24 cellular contexts compared by ENCODE assay signal in genomic region chr16:80723091-80723490, GRCh38.
"Had no signal": no experiment of that assay in that cellular context is flagged by ENCODE, and none has a peak within 500 bp of the region (broad histone marks: within the 10 kb centered on the region; RNA-seq: fewer than 3 reads in every experiment).

No MANE protein-coding gene starts in this region.

- H2AFZ ChIP-seq: hepatocyte had no signal

- H3K9me3 ChIP-seq: ovary, suprapubic skin had no signal

- H3K4me3 ChIP-seq: hepatocyte, left ventricle myocardium inferior, lung, mucosa of descending colon, ovary, skin epidermis, suprapubic skin, thoracic aorta, tibial artery, upper lobe of right lung had no signal

- H3K36me3 ChIP-seq: left ventricle myocardium inferior, ovary, suprapubic skin, thoracic aorta, tibial artery, upper lobe of right lung had no signal

- H3K27ac ChIP-seq: hepatocyte, left ventricle myocardium inferior, ovary, skin epidermis, suprapubic skin, thoracic aorta, tibial artery, upper lobe of right lung had no signal

- ATAC-seq: mucosa of descending colon; naive thymus-derived CD4-positive, alpha-beta T cell; natural killer cell treated with Interleukin-12 subunit alpha and Interleukin-12 subunit beta and Interleukin-15 and Interleukin-18, amount 100 ng/mL, for 72 hours; right cardiac atrium; sciatic nerve; stimulated activated naive B cell treated with anti-CD40 and anti-IgM and Interleukin-4, amounts not matched to agents 10 μg/mL and 1 μg/mL and 100 μg/mL, for 72 hours; stimulated activated naive CD8-positive, alpha-beta T cell treated with anti-CD3 and anti-CD28 coated beads, Interleukin-15, Interleukin-2, amounts not matched to agents 100 U/mL and 50 U/mL, for 24 hours; upper lobe of right lung had no signal

- H3K79me2 ChIP-seq: hepatocyte had no signal

- H3K4me2 ChIP-seq: hepatocyte had no signal

- H3K27me3 ChIP-seq: hepatocyte, ovary, suprapubic skin, tibial artery, upper lobe of right lung had no signal

- H3K4me1 ChIP-seq: left ventricle myocardium inferior, suprapubic skin, upper lobe of right lung had no signal

- DNase-seq: islet precursor cell; left ventricle myocardium inferior; midbrain; mucosa of descending colon; naive thymus-derived CD4-positive, alpha-beta T cell; ovary; retina; right cardiac atrium; stimulated activated CD4-positive, alpha-beta T cell treated with anti-CD3 and anti-CD28 coated beads, Interleukin-12 subunit alpha, Interleukin-12 subunit beta, amount 100 ng/mL, for 4 hours; stimulated activated CD4-positive, alpha-beta T cell treated with anti-CD3 and anti-CD28 coated beads, Interleukin-15, amount 100 ng/mL, for 24 hours; stimulated activated CD4-positive, alpha-beta T cell treated with anti-CD3 and anti-CD28 coated beads, Interleukin-2, amount 100 ng/mL, for 24 hours; stimulated activated CD4-positive, alpha-beta T cell treated with anti-CD3 and anti-CD28 coated beads, Interleukin-4, amount 100 ng/mL, for 1 hour; stimulated activated naive B cell treated with anti-CD40 and anti-IgM and Interleukin-4, amounts not matched to agents 10 μg/mL and 1 μg/mL and 100 μg/mL, for 72 hours; stimulated activated naive CD8-positive, alpha-beta T cell treated with anti-CD3 and anti-CD28 coated beads, Interleukin-15, Interleukin-2, amounts not matched to agents 100 U/mL and 50 U/mL, for 24 hours; tibial artery; trophoblast cell; upper lobe of right lung had no signal
